20 cellular contexts compared by ENCODE assay signal in the genomic region with DNA sequence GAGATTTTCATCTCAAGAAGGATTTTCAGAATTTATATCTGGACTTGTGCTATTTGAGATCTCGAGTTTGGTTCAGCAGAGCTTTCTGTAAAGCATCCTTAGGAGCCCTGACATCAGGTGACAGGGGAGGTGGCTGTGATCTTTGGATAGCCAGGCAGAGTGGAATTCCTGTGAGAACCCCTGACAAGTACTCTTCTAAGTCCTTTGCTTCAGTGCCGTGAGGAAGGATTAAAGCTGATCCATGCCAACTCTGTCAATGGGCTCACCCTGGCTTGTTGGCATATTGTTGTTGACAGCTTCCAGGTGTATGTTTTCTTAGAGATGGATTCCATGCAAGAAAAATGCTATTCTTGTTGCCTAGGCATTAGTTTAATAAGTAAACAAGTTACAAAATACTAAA. TPM values are rescaled to one million over a fixed set of nuclear protein-coding genes. Genes with fewer than 3 reads are reported as not detected.
DNase-seq lines count a peak whose midpoint lies in the region; ATAC-seq and TF ChIP-seq lines count a peak whose summit lies in the region.
"Had no signal": no experiment of that assay in that cellular context is flagged by ENCODE, and none has a peak within 500 bp of the region (broad histone marks: within the 10 kb centered on the region; RNA-seq: fewer than 3 reads in every experiment).

No MANE protein-coding gene starts in this region.

- no peak overlapping the region for H3K4me2 ChIP-seq in osteoblast (ENCODE audit: insufficient read depth, low read length)
- H3K4me2 ChIP-seq: A549; BLaER1 treated with 17β-estradiol and CSF1 and Interleukin-3, amounts not matched to agents 10 nM and 100 nM had no signal

- H3K36me3 ChIP-seq in left ventricle myocardium inferior (no peaks in the 10 kb centered on the region), left lung (no peaks in the 10 kb centered on the region), osteoblast (ENCODE audit: insufficient read depth, low read length) (no peaks in the 10 kb centered on the region), upper lobe of right lung (no peaks in the 10 kb centered on the region)
- H3K36me3 ChIP-seq: BE2C; BLaER1 treated with 17β-estradiol and CSF1 and Interleukin-3, amounts not matched to agents 10 nM and 100 nM had no signal

- H3K4me1 ChIP-seq in left ventricle myocardium inferior (no peaks in the 10 kb centered on the region), left lung (no peaks in the 10 kb centered on the region), osteoblast (ENCODE audit: insufficient read depth, low read length) (no peaks in the 10 kb centered on the region), upper lobe of right lung (no peaks in the 10 kb centered on the region)
- H3K4me1 ChIP-seq: A549, BE2C had no signal

- H3K79me2 ChIP-seq in osteoblast (ENCODE audit: insufficient read depth, low read length), result no peaks in the 10 kb centered on the region

- H3K4me3 ChIP-seq in left ventricle myocardium inferior (no peak overlapping the region), left lung (no peak overlapping the region), osteoblast (ENCODE audit: insufficient read depth, low read length) (no peak overlapping the region), upper lobe of right lung (no peak overlapping the region)
- H3K4me3 ChIP-seq: A549; BLaER1 treated with 17β-estradiol and CSF1 and Interleukin-3, amounts not matched to agents 10 nM and 100 nM; GM23248 had no signal

- no peaks in the 10 kb centered on the region for H4K20me1 ChIP-seq in osteoblast (ENCODE audit: insufficient read depth, low read length)
- H4K20me1 ChIP-seq: BLaER1 treated with 17β-estradiol and CSF1 and Interleukin-3, amounts not matched to agents 10 nM and 100 nM had no signal

- ATAC-seq in Right ventricle myocardium inferior (peak; percentile 34), left lung (peak; percentile 64), upper lobe of right lung (peak; percentile 74), sciatic nerve (no peak)
- ATAC-seq: A549 had no signal

- H3K9me3 ChIP-seq in left ventricle myocardium inferior (replicated peaks), result no peaks in the 10 kb centered on the region
- no peaks in the 10 kb centered on the region for H3K9me3 ChIP-seq in left lung
- H3K9me3 ChIP-seq in osteoblast (ENCODE audit: low read depth, low read length), result no peaks in the 10 kb centered on the region
- H3K9me3 ChIP-seq in upper lobe of right lung, result no peaks in the 10 kb centered on the region
- H3K9me3 ChIP-seq: A549; BE2C; BLaER1 treated with 17β-estradiol and CSF1 and Interleukin-3, amounts not matched to agents 10 nM and 100 nM had no signal

- no peak for TF ChIP-seq CTCF in left ventricle myocardium inferior (IDR thresholded peaks at IDR 0.05; ENCODE audit: borderline replicate concordance)
- TF ChIP-seq CTCF in left lung (IDR thresholded peaks at IDR 0.05), result no peak
- TF ChIP-seq CTCF in osteoblast (IDR thresholded peaks at IDR 0.05; ENCODE audit: extremely low read depth, low read depth, low read length), result no peak
- no peak for TF ChIP-seq CTCF in upper lobe of right lung (IDR thresholded peaks at IDR 0.05)

- H3K27me3 ChIP-seq in left ventricle myocardium inferior (ENCODE audit: low read depth) (no peaks in the 10 kb centered on the region), left lung (no peaks in the 10 kb centered on the region), osteoblast (ENCODE audit: insufficient read depth, low read length) (no peaks in the 10 kb centered on the region), upper lobe of right lung (no peaks in the 10 kb centered on the region)
- H3K27me3 ChIP-seq: BE2C; BLaER1 treated with 17β-estradiol and CSF1 and Interleukin-3, amounts not matched to agents 10 nM and 100 nM had no signal

- H3K27ac ChIP-seq in left ventricle myocardium inferior (replicated peaks) (no peak overlapping the region), left lung (no peak overlapping the region), osteoblast (ENCODE audit: low read depth, low read length) (no peak overlapping the region), upper lobe of right lung (no peak overlapping the region)
- H3K27ac ChIP-seq: A549; BLaER1 treated with 17β-estradiol and CSF1 and Interleukin-3, amounts not matched to agents 10 nM and 100 nM; GM23248 had no signal

- H2AFZ ChIP-seq in osteoblast (ENCODE audit: low read length), result no peak overlapping the region
- H2AFZ ChIP-seq: GM23248 had no signal

- DNase-seq in Right ventricle myocardium inferior (ENCODE audit: missing footprints) (no peak), left ventricle myocardium inferior (no peak), left lung (no peak), osteoblast (ENCODE audit: insufficient read length, low spot score, missing footprints) (peak; percentile 1), upper lobe of right lung (no peak), sciatic nerve (ENCODE audit: low spot score) (no peak), hypothalamus (lab: John Stamatoyannopoulos, UW) (no peak)
- DNase-seq: 8988T; ACHN; AML-193; BE2C; CD4-positive, alpha-beta T cell; CD8-positive, alpha-beta memory T cell; DMS53; DND-41; GM23248; H7; HCEC 1CT had no signal

- intact Hi-C loops in Right ventricle myocardium inferior (cut with DNase I), result no loop called here
- intact Hi-C loops in left ventricle myocardium inferior (cut with micrococcal nuclease), result no loop called here
- intact Hi-C loops in left lung (cut with DNase I), result no loop called here
- intact Hi-C loops in upper lobe of right lung (cut with DNase I), result no loop called here
- intact Hi-C loops in sciatic nerve (cut with DNase I), result no loop called here

RNA-seq across cellular contexts. Expression of a gene that starts 38.0 kb away (rescaled TPM):
- total RNA-seq in Right ventricle myocardium inferior (53.4 TPM), left ventricle myocardium inferior (50.7 TPM), left lung (100 to 1,000 TPM in 1 of 2 donors, 10 to 100 TPM in 1; 98.4 to 104 TPM), osteoblast (84.3 and 91.9 TPM in 2 replicates), upper lobe of right lung (105 TPM), sciatic nerve (149 TPM)
